Comparison of ENCODE assay signal across 13 cellular contexts in the genomic region with DNA sequence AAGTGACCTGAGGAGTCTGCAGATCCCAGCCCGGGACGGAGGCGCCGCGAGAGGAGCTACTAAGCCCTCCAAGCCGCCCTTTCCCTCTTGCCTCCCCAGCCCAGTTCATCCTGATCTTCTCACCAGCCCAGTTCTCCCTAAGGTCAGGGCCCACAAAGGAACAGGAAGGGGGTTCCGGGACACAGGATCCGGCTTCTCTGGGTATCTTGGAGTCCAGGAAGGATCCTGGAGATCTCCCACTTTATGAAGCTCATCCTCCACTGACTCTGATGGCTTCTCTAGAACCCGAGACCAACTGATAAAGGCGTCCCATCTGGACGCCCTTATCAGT. TPM values are rescaled to one million over a fixed set of nuclear protein-coding genes. Genes with fewer than 3 reads are reported as not detected.
DNase-seq lines count a peak whose midpoint lies in the region; ATAC-seq and TF ChIP-seq lines count a peak whose summit lies in the region.
"Had no signal": no experiment of that assay in that cellular context is flagged by ENCODE, and none has a peak within 500 bp of the region (broad histone marks: within the 10 kb centered on the region; RNA-seq: fewer than 3 reads in every experiment).

No MANE protein-coding gene starts in this region.

- no peaks in the 10 kb centered on the region for H3K79me1 ChIP-seq in trophoblast cell (ENCODE audit: low read length)

- no peak overlapping the region for H2AK5ac ChIP-seq in trophoblast cell (ENCODE audit: low read length)

- no peaks in the 10 kb centered on the region for H3K36me3 Mint-ChIP-seq in natural killer cell

- H2AFZ ChIP-seq in trophoblast cell (ENCODE audit: insufficient read depth, low read length, poor library complexity) = no peak overlapping the region

- no peak overlapping the region for H4K8ac ChIP-seq in trophoblast cell (ENCODE audit: low read depth, low read length)

- no peaks in the 10 kb centered on the region for H3K9me3 Mint-ChIP-seq in natural killer cell
- H3K9me3 Mint-ChIP-seq: activated T-helper 2 cell treated with anti-CD3 and anti-CD28 coated beads, Interferon-gamma antibody, Interleukin-2, Interleukin-4, amounts not matched to agents 10 μg/mL and 5 μg/mL and 100 μg/mL, durations not matched to agents 14 hours and 24 hours and 36 hours; neural crest cell had no signal

- in situ Hi-C loops in KBM-7 (cut with MboI; ENCODE audit: low pct_unique_long_range_greater_than_20kb, low sequenced_read_pairs) = no loop called here

- H3K9me3 ChIP-seq in left ventricle myocardium inferior (replicated peaks) (no peaks in the 10 kb centered on the region), trophoblast cell (ENCODE audit: insufficient read depth, low read depth, low read length) (no peaks in the 10 kb centered on the region)

- H2BK120ac ChIP-seq in trophoblast cell (ENCODE audit: insufficient read depth, low read length, poor library complexity) = no peak overlapping the region

- H3K36me3 ChIP-seq in left ventricle myocardium inferior = no peaks in the 10 kb centered on the region
- H3K36me3 ChIP-seq in urinary bladder (ENCODE audit: insufficient read depth) = no peaks in the 10 kb centered on the region
- H3K36me3 ChIP-seq in trophoblast cell (ENCODE audit: control insufficient read depth in 1 of 2, insufficient read depth in 2 of 2, low read length in 2 of 2) = no peaks in the 10 kb centered on the region

- no peak overlapping the region for H3K14ac ChIP-seq in trophoblast cell (ENCODE audit: low read length)

- no peak overlapping the region for H3K27ac ChIP-seq in left ventricle myocardium inferior (replicated peaks)
- H3K27ac ChIP-seq in dorsolateral prefrontal cortex = no peak overlapping the region
- H3K27ac ChIP-seq in urinary bladder (ENCODE audit: low read depth) = no peak overlapping the region
- no peak overlapping the region for H3K27ac ChIP-seq in trophoblast cell (ENCODE audit: low read depth, low read length)

- H3K4me3 Mint-ChIP-seq in natural killer cell = peak overlapping the region; percentile 40
- H3K4me3 Mint-ChIP-seq: neural crest cell had no signal

- H3K4me2 ChIP-seq in trophoblast cell (ENCODE audit: low read length) = no peak overlapping the region

- no peak overlapping the region for H4K91ac ChIP-seq in trophoblast cell (ENCODE audit: low read depth, low read length)

- TF ChIP-seq CTCF in left ventricle myocardium inferior (IDR thresholded peaks at IDR 0.05; ENCODE audit: borderline replicate concordance) (no peak), dorsolateral prefrontal cortex (IDR thresholded peaks at IDR 0.05 in 54 of 56, conservative IDR thresholded peaks at IDR 0.05 in 2 of 56; ENCODE audit: low read depth in 1 of 56, partially characterized antibody in 56 of 56) (no peak), natural killer cell (IDR thresholded peaks at IDR 0.05) (no peak)

- H4K12ac ChIP-seq in trophoblast cell (ENCODE audit: low read depth, low read length) = no peak overlapping the region

- H3K27me3 ChIP-seq in left ventricle myocardium inferior (ENCODE audit: low read depth) (peaks cover 63% of the 10 kb centered on the region), dorsolateral prefrontal cortex (peaks cover 0 to 65% (median 31%) of the 10 kb centered on the region in 45 donors), trophoblast cell (ENCODE audit: insufficient read depth, low read length) (no peaks in the 10 kb centered on the region)

- H3K4ac ChIP-seq in trophoblast cell (ENCODE audit: low read depth, low read length) = no peak overlapping the region

- H3K4me1 Mint-ChIP-seq in natural killer cell = peaks cover 0 to 5% of the 10 kb centered on the region in 2 donors
- H3K4me1 Mint-ChIP-seq: neural crest cell had no signal

- no peak overlapping the region for H3K18ac ChIP-seq in trophoblast cell (ENCODE audit: low read length)

- H3K79me2 ChIP-seq in trophoblast cell (ENCODE audit: control insufficient read depth, insufficient read depth, low read length, poor library complexity) = no peaks in the 10 kb centered on the region

- H3K4me3 ChIP-seq in left ventricle myocardium inferior = peak overlapping the region; percentile 56
- H3K4me3 ChIP-seq in dorsolateral prefrontal cortex = peak overlapping the region in 34 of 59 donors; percentile 5 to 56 (median 38)
- H3K4me3 ChIP-seq in urinary bladder (ENCODE audit: low read depth, low read length) = peak overlapping the region; percentile 23
- H3K4me3 ChIP-seq in trophoblast cell (ENCODE audit: low read depth, low read length) = no peak overlapping the region

- H3K27me3 Mint-ChIP-seq in natural killer cell (ENCODE audit: low read depth in 2 of 2) = peaks cover 36 to 42% of the 10 kb centered on the region in 2 donors

- peak overlapping the region in 1 of 2 donors; percentile 87 for H3K27ac Mint-ChIP-seq in natural killer cell
- H3K27ac Mint-ChIP-seq: activated T-helper 2 cell treated with anti-CD3 and anti-CD28 coated beads, Interferon-gamma antibody, Interleukin-2, Interleukin-4, amounts not matched to agents 10 μg/mL and 5 μg/mL and 100 μg/mL, durations not matched to agents 14 hours and 24 hours and 36 hours had no signal

- no peak overlapping the region for H3K9ac ChIP-seq in trophoblast cell (ENCODE audit: low read length)

- intact Hi-C loops in left ventricle myocardium inferior (cut with micrococcal nuclease) = no loop called here
- intact Hi-C loops in left cardiac atrium (cut with DNase I) = no loop called here
- intact Hi-C loops in dorsolateral prefrontal cortex (cut with DNase I) = no loop called here
- intact Hi-C loops in natural killer cell (cut with micrococcal nuclease) = no loop called here

- DNase-seq in left ventricle myocardium inferior (no peak), left cardiac atrium (no peak), dorsolateral prefrontal cortex (no peak), natural killer cell (no peak), KBM-7 (no peak), SIG-M5 (lab: John Stamatoyannopoulos, UW) (no peak), trophoblast cell (no peak)
- DNase-seq: AML-193, NCI-H1105 treated with DMSO at 0.1 percent for 48 hours, NCI-H774 had no signal

- no peak overlapping the region for H3K23ac ChIP-seq in trophoblast cell (ENCODE audit: low read length)

- 25% methylated on average over 11 of the region's 11 CpGs for WGBS in urinary bladder
- WGBS in trophoblast cell (ENCODE audit: extremely low coverage, insufficient coverage, insufficient read length) = no CpG with 5 or more reads among the region's 11 CpGs

- ATAC-seq in left cardiac atrium (no peak), natural killer cell (no peak)

- no peak overlapping the region for H2BK12ac ChIP-seq in trophoblast cell (ENCODE audit: low read length)

- no peak overlapping the region for H2BK5ac ChIP-seq in trophoblast cell (ENCODE audit: low read depth, low read length, poor library complexity)

- peaks cover 12% of the 10 kb centered on the region for H3K4me1 ChIP-seq in left ventricle myocardium inferior
- no peaks in the 10 kb centered on the region for H3K4me1 ChIP-seq in urinary bladder (ENCODE audit: insufficient read depth)
- no peaks in the 10 kb centered on the region for H3K4me1 ChIP-seq in trophoblast cell (ENCODE audit: control insufficient read depth in 1 of 2, insufficient read depth in 2 of 2, low read length in 2 of 2)

RNA-seq across cellular contexts. Expression of gene HLA-C, which starts 36.9 kb away (rescaled TPM):
- total RNA-seq in left ventricle myocardium inferior (170 TPM), left cardiac atrium (100 to 1,000 TPM; 235 to 362 TPM), dorsolateral prefrontal cortex (100 to 1,000 TPM in 87 of 120 experiments, 10 to 100 TPM in 33; 53.8 to 354 (median 124) TPM), natural killer cell (1,000 to 10,000 TPM; 2,828 to 3,894 (median 3,245) TPM), urinary bladder (108 TPM)
- 351 TPM for polyA plus RNA-seq in urinary bladder
- polyA plus RNA-seq in trophoblast cell (2013) = 160 and 169 TPM in 2 replicates

RNA-seq across cellular contexts. Expression of gene HLA-B, which starts 48.2 kb away (rescaled TPM):
- total RNA-seq in left ventricle myocardium inferior (400 TPM), left cardiac atrium (100 to 1,000 TPM; 609 to 632 TPM), dorsolateral prefrontal cortex (100 to 1,000 TPM in 119 of 120 experiments, 10 to 100 TPM in 1; 80.7 to 736 (median 221) TPM), natural killer cell (over 10,000 TPM in 2 of 3 donors, 1,000 to 10,000 TPM in 1; 9,586 to 11,061 (median 11,048) TPM), urinary bladder (234 TPM)
- polyA plus RNA-seq in urinary bladder = 1,074 TPM
- polyA plus RNA-seq in trophoblast cell (2013) = 7.3 and 7.6 TPM in 2 replicates

Comparison
In these comparisons a context has a peak if more than half of its experiments do, and no peak if none do; other contexts are left out.
1. RNA of gene HLA-C, which starts 36.9 kb away (total RNA-seq): 2,828 to 3,894 TPM in natural killer cell; 235 to 362 TPM in left cardiac atrium, 170 TPM in left ventricle myocardium inferior (single experiment), 53.8 to 354 TPM in dorsolateral prefrontal cortex and 108 TPM in urinary bladder (single experiment); every median in the first group is over 4 times any median in the second.
2. RNA of gene HLA-B, which starts 48.2 kb away (total RNA-seq): 9,586 to 11,061 TPM in natural killer cell; 609 to 632 TPM in left cardiac atrium, 400 TPM in left ventricle myocardium inferior (single experiment), 234 TPM in urinary bladder (single experiment) and 80.7 to 736 TPM in dorsolateral prefrontal cortex; every median in the first group is over 10 times any median in the second.